In genomic region chr19:17420267-17420924, GRCh38 we compare ENCODE assay signal across 8 cellular contexts. TPM values are rescaled to one million over a fixed set of nuclear protein-coding genes. Genes with fewer than 3 reads are reported as not detected.
DNase-seq lines count a peak whose midpoint lies in the region; ATAC-seq and TF ChIP-seq lines count a peak whose summit lies in the region.

No MANE protein-coding gene starts in this region.

- peak overlapping the region; percentile 98 for H2AFZ ChIP-seq in PC-3 (ENCODE audit: low read length)

- H3F3A ChIP-seq in PC-3 (ENCODE audit: low read length, unreplicated experiment) = no peaks in the 10 kb centered on the region

- H3K9me2 ChIP-seq in PC-3 (replicated peaks; ENCODE audit: low read length) = no peaks in the 10 kb centered on the region

- H3K27ac Mint-ChIP-seq in HFFc6 = peak overlapping the region; percentile 42; the same call in 1 of the 2 replicates

- DNase-seq in NCI-H1092 treated with DMSO at 0.1 percent for 48 hours (lab: John Stamatoyannopoulos, UW) (peak; percentile 22), NCI-H1092 (lab: John Stamatoyannopoulos, UW) (no peak), HFFc6 (no peak), PC-3 (peak; percentile 38), astrocyte of the hippocampus (ENCODE audit: low read depth, low spot score) (peak; percentile 56), iPS-NIHi11 (ENCODE audit: low spot score) (peak; percentile 63), occipital lobe (lab: John Stamatoyannopoulos, UW) (no peak)
- DNase-seq in stimulated activated CD4-positive, alpha-beta T cell treated with anti-CD3 and anti-CD28 coated beads, Interleukin-15, amount 100 ng/mL, for 24 hours = peak; percentile 52

- intact Hi-C loops in PC-3 (cut with micrococcal nuclease) = no loop called here

- TSS peak; percentile 39 for BruUV-seq in PC-3 (replicated peaks; lab: Mats Ljungman, UMichigan)

- TF ChIP-seq CTCF in HFFc6 (IDR thresholded peaks at IDR 0.05) = peak; percentile 18; the same call in 1 of the 2 replicates
- TF ChIP-seq CTCF in PC-3 (conservative IDR thresholded peaks at IDR 0.05; ENCODE audit: low read depth, low read length) = no peak

- no peaks in the 10 kb centered on the region for H3K27me3 ChIP-seq in PC-3 (ENCODE audit: low read length)

- no peaks in the 10 kb centered on the region for H3K9me3 Mint-ChIP-seq in HFFc6

- peak overlapping the region; percentile 88 for H3K4me3 ChIP-seq in PC-3 (ENCODE audit: low read length)

- peaks cover 22% of the 10 kb centered on the region for H3K4me1 Mint-ChIP-seq in HFFc6 (ENCODE audit: low read depth)

- H3K79me2 ChIP-seq in PC-3 (ENCODE audit: low read length) = peaks cover 7% of the 10 kb centered on the region; the same call in 1 of the 2 replicates

- H3K36me3 Mint-ChIP-seq in HFFc6 (ENCODE audit: low read depth) = no peaks in the 10 kb centered on the region

- no peaks in the 10 kb centered on the region for H3K36me3 ChIP-seq in PC-3 (ENCODE audit: low read depth, low read length)

- peak overlapping the region; percentile 96 for H3K4me2 ChIP-seq in PC-3 (ENCODE audit: low read length)

- ATAC-seq in PC-3 = peak; percentile 53

- H3K4me3 Mint-ChIP-seq in HFFc6 = peak overlapping the region; percentile 94

- POLR2A ChIA-PET in PC-3 (lab: Charles Lee; ENCODE audit: unreplicated experiment) = interaction anchor here (0.6 to 0.8 kb wide), 2 partner anchors 86 to 154 kb away, joined by 3 read pairs; partner anchors contain the start of gene ANO8

- no peaks in the 10 kb centered on the region; the same call in none of the 2 replicates for H3K27me3 Mint-ChIP-seq in HFFc6 (ENCODE audit: insufficient read depth)

- H3K9ac ChIP-seq in PC-3 (ENCODE audit: low read length) = peak overlapping the region; percentile 61

- no peak overlapping the region for H3K27ac ChIP-seq in PC-3 (ENCODE audit: low read length)

- CTCF ChIA-PET in PC-3 (lab: Charles Lee) = no interaction called here

- H3K4me1 ChIP-seq in PC-3 (ENCODE audit: insufficient read depth, low read length) = peaks cover 16% of the 10 kb centered on the region; the same call in 1 of the 2 replicates

- no peaks in the 10 kb centered on the region for H4K20me1 ChIP-seq in PC-3 (ENCODE audit: low read length)

- H3K9me3 ChIP-seq in PC-3 (ENCODE audit: low read length) = no peaks in the 10 kb centered on the region

RNA-seq across cellular contexts. Expression of gene MVB12A, which starts 0.5 kb away (rescaled TPM):
- 10 to 100 TPM; 45.2 to 49.2 (median 47.2) TPM for total RNA-seq in HFFc6 (2021; fragmentation: NEBNext Ultra II Directional; extraction: Animal tissue kit (Norgen Biotek cat#: 25700))
- total RNA-seq in PC-3 (2014; rRNA removed) = 82.5 and 103 TPM in 2 replicates
- total RNA-seq in occipital lobe = 19.3 TPM

RNA-seq across cellular contexts. Expression of gene BST2, which starts 15.0 kb away (rescaled TPM):
- under 1 TPM in 3 of 6 experiments, not detected in 3; 0.21 to 0.59 (median 0.34) TPM for total RNA-seq in HFFc6 (2021; fragmentation: NEBNext Ultra II Directional; extraction: Animal tissue kit (Norgen Biotek cat#: 25700))
- total RNA-seq in PC-3 (2014; rRNA removed) (0.84 and 1.3 TPM in 2 replicates), occipital lobe (3.3 TPM)

RNA-seq across cellular contexts. Expression of gene CCDC194, which starts 26.4 kb away (rescaled TPM):
- not detected for total RNA-seq in HFFc6 (2021; fragmentation: NEBNext Ultra II Directional; extraction: Animal tissue kit (Norgen Biotek cat#: 25700))
- not detected in 2 replicates for total RNA-seq in PC-3 (2014; rRNA removed)
- not detected for total RNA-seq in occipital lobe

RNA-seq across cellular contexts. Expression of gene TMEM221, which starts 28.1 kb away (rescaled TPM):
- total RNA-seq in HFFc6 (2021; fragmentation: NEBNext Ultra II Directional; extraction: Animal tissue kit (Norgen Biotek cat#: 25700)) = not detected
- total RNA-seq in PC-3 (2014; rRNA removed) (1.7 and 3.0 TPM in 2 replicates), occipital lobe (0.94 TPM)

RNA-seq across cellular contexts. Expression of gene NXNL1, which starts 40.3 kb away (rescaled TPM):
- not detected for total RNA-seq in HFFc6 (2021; fragmentation: NEBNext Ultra II Directional; extraction: Animal tissue kit (Norgen Biotek cat#: 25700))
- total RNA-seq in PC-3 (2014; rRNA removed) (not detected in 2 replicates), occipital lobe (not detected)

Comparison
In these comparisons a context has a peak if more than half of its experiments do, and no peak if none do; other contexts are left out.
1. DNase-seq: peak in NCI-H1092 treated with DMSO at 0.1 percent for 48 hours (single experiment), PC-3 (single experiment), astrocyte of the hippocampus (single experiment), iPS-NIHi11 (single experiment) and stimulated activated CD4-positive, alpha-beta T cell treated with anti-CD3 and anti-CD28 coated beads, Interleukin-15, amount 100 ng/mL, for 24 hours (single experiment); none in NCI-H1092 (single experiment), HFFc6 (single experiment) and occipital lobe (single experiment).